Comparison of ENCODE assay signal across 2 cellular contexts in the genomic region with DNA sequence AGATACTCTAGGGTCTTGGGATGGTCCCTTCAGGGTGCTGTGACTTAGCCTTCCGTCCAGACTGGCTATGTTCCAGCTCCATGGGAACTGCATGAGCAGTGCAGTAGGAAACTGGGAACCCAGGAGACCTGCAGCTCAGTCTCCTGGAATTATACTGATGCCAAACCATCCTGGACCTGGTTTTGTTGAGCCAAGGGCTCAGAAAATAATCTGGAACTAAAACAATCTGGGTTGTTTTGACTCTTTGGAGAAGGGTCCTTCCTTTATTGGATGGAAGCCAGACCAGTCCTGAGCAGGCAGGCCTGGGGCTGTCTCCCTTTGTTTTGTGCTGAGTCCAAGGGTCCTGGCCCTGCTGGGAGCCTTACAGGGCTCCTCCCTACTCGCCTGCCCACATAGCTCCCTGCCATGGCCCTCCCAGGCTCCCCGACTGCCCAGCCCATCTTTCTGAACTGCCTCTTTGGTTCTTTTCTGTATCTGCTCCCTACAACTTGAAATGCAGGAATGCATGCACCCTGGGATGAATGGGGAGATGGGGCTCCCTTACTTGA.
TF ChIP-seq lines count a peak whose summit lies in the region.

No MANE protein-coding gene starts in this region.

TF ChIP-seq in SK-N-SH, 30 proteins besides CTCF, POLR2A, EP300 and RAD21 (continued from another document):
- TF ChIP-seq, protein P1, sequence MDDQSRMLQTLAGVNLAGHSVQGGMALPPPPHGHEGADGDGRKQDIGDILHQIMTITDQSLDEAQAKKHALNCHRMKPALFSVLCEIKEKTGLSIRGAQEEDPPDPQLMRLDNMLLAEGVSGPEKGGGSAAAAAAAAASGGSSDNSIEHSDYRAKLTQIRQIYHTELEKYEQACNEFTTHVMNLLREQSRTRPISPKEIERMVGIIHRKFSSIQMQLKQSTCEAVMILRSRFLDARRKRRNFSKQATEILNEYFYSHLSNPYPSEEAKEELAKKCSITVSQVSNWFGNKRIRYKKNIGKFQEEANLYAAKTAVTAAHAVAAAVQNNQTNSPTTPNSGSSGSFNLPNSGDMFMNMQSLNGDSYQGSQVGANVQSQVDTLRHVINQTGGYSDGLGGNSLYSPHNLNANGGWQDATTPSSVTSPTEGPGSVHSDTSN (IDR thresholded peaks at IDR 0.05), result no peak
- TF ChIP-seq, protein P2, sequence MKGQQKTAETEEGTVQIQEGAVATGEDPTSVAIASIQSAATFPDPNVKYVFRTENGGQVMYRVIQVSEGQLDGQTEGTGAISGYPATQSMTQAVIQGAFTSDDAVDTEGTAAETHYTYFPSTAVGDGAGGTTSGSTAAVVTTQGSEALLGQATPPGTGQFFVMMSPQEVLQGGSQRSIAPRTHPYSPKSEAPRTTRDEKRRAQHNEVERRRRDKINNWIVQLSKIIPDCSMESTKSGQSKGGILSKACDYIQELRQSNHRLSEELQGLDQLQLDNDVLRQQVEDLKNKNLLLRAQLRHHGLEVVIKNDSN (IDR thresholded peaks at IDR 0.05; ENCODE audit: borderline replicate concordance, low read depth), result no peak
- TF ChIP-seq TAF1 (IDR thresholded peaks at IDR 0.05; ENCODE audit: borderline replicate concordance, low read depth, low read length), result no peak

TF ChIP-seq in SK-N-SH treated with all-trans-retinoic acid at 6 μM for 48 hours, 23 proteins besides CTCF, POLR2A, EP300 and RAD21 (continued from another document):
- TF ChIP-seq CSDC2 (CRISPR knock-in tag; IDR thresholded peaks at IDR 0.05), result no peak
- TF ChIP-seq, protein P3, sequence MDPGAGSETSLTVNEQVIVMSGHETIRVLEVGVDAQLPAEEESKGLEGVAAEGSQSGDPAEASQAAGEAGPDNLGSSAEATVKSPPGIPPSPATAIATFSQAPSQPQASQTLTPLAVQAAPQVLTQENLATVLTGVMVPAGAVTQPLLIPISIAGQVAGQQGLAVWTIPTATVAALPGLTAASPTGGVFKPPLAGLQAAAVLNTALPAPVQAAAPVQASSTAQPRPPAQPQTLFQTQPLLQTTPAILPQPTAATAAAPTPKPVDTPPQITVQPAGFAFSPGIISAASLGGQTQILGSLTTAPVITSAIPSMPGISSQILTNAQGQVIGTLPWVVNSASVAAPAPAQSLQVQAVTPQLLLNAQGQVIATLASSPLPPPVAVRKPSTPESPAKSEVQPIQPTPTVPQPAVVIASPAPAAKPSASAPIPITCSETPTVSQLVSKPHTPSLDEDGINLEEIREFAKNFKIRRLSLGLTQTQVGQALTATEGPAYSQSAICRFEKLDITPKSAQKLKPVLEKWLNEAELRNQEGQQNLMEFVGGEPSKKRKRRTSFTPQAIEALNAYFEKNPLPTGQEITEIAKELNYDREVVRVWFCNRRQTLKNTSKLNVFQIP (CRISPR knock-in tag; IDR thresholded peaks at IDR 0.05; ENCODE audit: borderline replicate concordance, low read depth), result no peak
- TF ChIP-seq ZNF70 (CRISPR knock-in tag; IDR thresholded peaks at IDR 0.05), result no peak
- TF ChIP-seq ZFP30 (CRISPR knock-in tag; IDR thresholded peaks at IDR 0.05), result no peak
- TF ChIP-seq ESRRG (CRISPR knock-in tag; IDR thresholded peaks at IDR 0.05), result no peak
- TF ChIP-seq ZFP3 (CRISPR knock-in tag; IDR thresholded peaks at IDR 0.05), result no peak
- no peak for TF ChIP-seq RARB (CRISPR knock-in tag; IDR thresholded peaks at IDR 0.05)
- no peak for TF ChIP-seq GLIS3 (CRISPR knock-in tag; IDR thresholded peaks at IDR 0.05)
- no peak for TF ChIP-seq ZC3H10 (CRISPR knock-in tag; IDR thresholded peaks at IDR 0.05)
- TF ChIP-seq ZNF565 (CRISPR knock-in tag; conservative IDR thresholded peaks at IDR 0.05; ENCODE audit: low read depth), result no peak
- TF ChIP-seq, protein P4, sequence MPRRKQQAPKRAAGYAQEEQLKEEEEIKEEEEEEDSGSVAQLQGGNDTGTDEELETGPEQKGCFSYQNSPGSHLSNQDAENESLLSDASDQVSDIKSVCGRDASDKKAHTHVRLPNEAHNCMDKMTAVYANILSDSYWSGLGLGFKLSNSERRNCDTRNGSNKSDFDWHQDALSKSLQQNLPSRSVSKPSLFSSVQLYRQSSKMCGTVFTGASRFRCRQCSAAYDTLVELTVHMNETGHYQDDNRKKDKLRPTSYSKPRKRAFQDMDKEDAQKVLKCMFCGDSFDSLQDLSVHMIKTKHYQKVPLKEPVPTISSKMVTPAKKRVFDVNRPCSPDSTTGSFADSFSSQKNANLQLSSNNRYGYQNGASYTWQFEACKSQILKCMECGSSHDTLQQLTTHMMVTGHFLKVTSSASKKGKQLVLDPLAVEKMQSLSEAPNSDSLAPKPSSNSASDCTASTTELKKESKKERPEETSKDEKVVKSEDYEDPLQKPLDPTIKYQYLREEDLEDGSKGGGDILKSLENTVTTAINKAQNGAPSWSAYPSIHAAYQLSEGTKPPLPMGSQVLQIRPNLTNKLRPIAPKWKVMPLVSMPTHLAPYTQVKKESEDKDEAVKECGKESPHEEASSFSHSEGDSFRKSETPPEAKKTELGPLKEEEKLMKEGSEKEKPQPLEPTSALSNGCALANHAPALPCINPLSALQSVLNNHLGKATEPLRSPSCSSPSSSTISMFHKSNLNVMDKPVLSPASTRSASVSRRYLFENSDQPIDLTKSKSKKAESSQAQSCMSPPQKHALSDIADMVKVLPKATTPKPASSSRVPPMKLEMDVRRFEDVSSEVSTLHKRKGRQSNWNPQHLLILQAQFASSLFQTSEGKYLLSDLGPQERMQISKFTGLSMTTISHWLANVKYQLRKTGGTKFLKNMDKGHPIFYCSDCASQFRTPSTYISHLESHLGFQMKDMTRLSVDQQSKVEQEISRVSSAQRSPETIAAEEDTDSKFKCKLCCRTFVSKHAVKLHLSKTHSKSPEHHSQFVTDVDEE (CRISPR knock-in tag; IDR thresholded peaks at IDR 0.05), result no peak
